In the genomic region with DNA sequence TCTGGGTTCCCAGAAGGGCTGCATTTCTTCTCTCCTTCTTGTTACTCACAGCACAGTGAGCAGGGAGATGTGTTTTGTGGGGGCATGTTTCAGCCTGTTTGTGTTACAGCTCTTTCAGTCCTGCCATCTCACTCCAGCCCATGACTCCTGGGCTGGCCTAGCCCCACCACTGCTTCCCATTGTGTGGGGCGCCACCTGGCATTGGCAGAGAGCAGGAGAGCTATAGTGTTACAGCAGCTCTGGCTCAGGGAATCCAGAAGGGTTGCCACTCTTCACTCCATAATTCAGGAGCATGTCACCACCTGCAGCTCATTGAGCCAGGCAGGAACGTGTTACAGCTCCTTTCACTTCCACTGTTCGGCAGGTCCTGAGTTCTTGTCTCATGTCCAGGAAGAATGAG, we compare ENCODE assay signal across 1 cellular context.
TF ChIP-seq lines count a peak whose summit lies in the region.

No MANE protein-coding gene starts in this region.

TF ChIP-seq in H1, 55 proteins besides CTCF, POLR2A, EP300 and RAD21:
- TF ChIP-seq KDM5A (IDR thresholded peaks at IDR 0.05; ENCODE audit: low read length) (no peak), ATF2 (IDR thresholded peaks at IDR 0.05; ENCODE audit: low read length) (no peak), RBBP5 (IDR thresholded peaks at IDR 0.05; ENCODE audit: borderline replicate concordance, low read depth, low read length) (no peak), SRF (IDR thresholded peaks at IDR 0.05; ENCODE audit: low read depth, low read length) (no peak), BRCA1 (IDR thresholded peaks at IDR 0.05; ENCODE audit: low read depth, low read length) (no peak), POLR2AphosphoS5 (IDR thresholded peaks at IDR 0.05; ENCODE audit: low read depth, low read length) (no peak), CTBP2 (IDR thresholded peaks at IDR 0.05; ENCODE audit: borderline replicate concordance, insufficient read depth, insufficient read length, low read length) (no peak), CREB1 (IDR thresholded peaks at IDR 0.05) (no peak), TAF1 (IDR thresholded peaks at IDR 0.05; ENCODE audit: low read depth, low read length) (no peak), RNF2 (IDR thresholded peaks at IDR 0.05; ENCODE audit: borderline replicate concordance, low read depth, low read length, missing control alignments, poor library complexity, severe bottlenecking) (no peak), CBX5 (IDR thresholded peaks at IDR 0.05; ENCODE audit: low read depth, low read length) (no peak), SUZ12 (IDR thresholded peaks at IDR 0.05; ENCODE audit: low read length) (no peak), KDM1A (IDR thresholded peaks at IDR 0.05; ENCODE audit: borderline replicate concordance, low read length) (no peak), CEBPB (IDR thresholded peaks at IDR 0.05; ENCODE audit: low read depth, low read length) (no peak), TEAD4 (IDR thresholded peaks at IDR 0.05; ENCODE audit: low read depth, low read length) (no peak), PHF8 (conservative IDR thresholded peaks at IDR 0.05; ENCODE audit: low read depth, low read length) (no peak), GABPA (IDR thresholded peaks at IDR 0.05; ENCODE audit: borderline replicate concordance, insufficient read depth, low read length) (no peak), POU5F1 (IDR thresholded peaks at IDR 0.05; ENCODE audit: low read depth, low read length) (no peak)
